Comparison of ENCODE assay signal across 10 cellular contexts in genomic region chr19:46303345-46303701, GRCh38. TPM values are rescaled to one million over a fixed set of nuclear protein-coding genes. Genes with fewer than 3 reads are reported as not detected.
A peak's percentile ranks its signal among the peaks of the same experiment; 100 is the strongest.
DNase-seq lines count a peak whose midpoint lies in the region; ATAC-seq, FAIRE-seq and TF ChIP-seq lines count a peak whose summit lies in the region.
"Had no signal": no experiment of that assay in that cellular context is flagged by ENCODE, and none has a peak within 500 bp of the region (broad histone marks: within the 10 kb centered on the region; RNA-seq: fewer than 3 reads in every experiment).

No MANE protein-coding gene starts in this region.

- no peak overlapping the region for H2BK15ac ChIP-seq in mesendoderm (replicated peaks; ENCODE audit: low read depth)

- H3K4me1 ChIP-seq in NT2/D1 (ENCODE audit: insufficient read depth, insufficient read length) (peaks cover 15% of the 10 kb centered on the region), mesendoderm (ENCODE audit: control insufficient read depth, low read depth, low read length) (peaks cover 4% of the 10 kb centered on the region), thoracic aorta (ENCODE audit: control insufficient read depth in 1 of 2, low read depth in 2 of 2) (peaks cover 21 to 49% of the 10 kb centered on the region in 2 donors)

- H3K27me3 ChIP-seq in NT2/D1 (ENCODE audit: insufficient read depth, insufficient read length) = no peaks in the 10 kb centered on the region
- H3K27me3 ChIP-seq in dorsolateral prefrontal cortex = peaks cover 0 to 3% (median 0%) of the 10 kb centered on the region in 45 donors
- H3K27me3 ChIP-seq in mesendoderm (ENCODE audit: insufficient read depth, low read length, poor library complexity) = no peaks in the 10 kb centered on the region
- no peaks in the 10 kb centered on the region for H3K27me3 ChIP-seq in thoracic aorta (replicated peaks; ENCODE audit: insufficient read depth)

- no peak for TF ChIP-seq CTCF in dorsolateral prefrontal cortex (IDR thresholded peaks at IDR 0.05 in 54 of 56, conservative IDR thresholded peaks at IDR 0.05 in 2 of 56; ENCODE audit: low read depth in 1 of 56, partially characterized antibody in 56 of 56)
- no peak for TF ChIP-seq CTCF in thoracic aorta (IDR thresholded peaks at IDR 0.05)

- H3K4me3 ChIP-seq in NT2/D1 (ENCODE audit: insufficient read length, low read depth) (peak overlapping the region; percentile 69), dorsolateral prefrontal cortex (peak overlapping the region in 15 of 59 donors; percentile 2 to 38 (median 27)), mesendoderm (ENCODE audit: low read length) (no peak overlapping the region), thoracic aorta (no peak overlapping the region)

- no peak overlapping the region for H2AK5ac ChIP-seq in mesendoderm (ENCODE audit: low read length)

- H2BK120ac ChIP-seq in mesendoderm (ENCODE audit: low read depth, low read length) = no peak overlapping the region

- H3K79me1 ChIP-seq in mesendoderm (ENCODE audit: low read length) = no peaks in the 10 kb centered on the region

- WGBS in mesendoderm (ENCODE audit: extremely low coverage, insufficient coverage, low lambda C conversion rate) = no CpG with 5 or more reads among the region's 9 CpGs

- H3K9me3 ChIP-seq in NT2/D1 (ENCODE audit: insufficient read depth, low read length) = no peaks in the 10 kb centered on the region
- no peaks in the 10 kb centered on the region for H3K9me3 ChIP-seq in thoracic aorta

- H3K36me3 ChIP-seq in NT2/D1 (ENCODE audit: insufficient read depth, insufficient read length, low read length) (peaks cover 5% of the 10 kb centered on the region), mesendoderm (ENCODE audit: control insufficient read depth, insufficient read depth, low read length) (no peaks in the 10 kb centered on the region), thoracic aorta (peaks cover 46% of the 10 kb centered on the region)

- peak overlapping the region; percentile 86 for H3K4ac ChIP-seq in mesendoderm (ENCODE audit: low read depth, low read length)

- no peaks in the 10 kb centered on the region for H3K79me2 ChIP-seq in mesendoderm (ENCODE audit: control insufficient read depth, insufficient read depth, low read length)

- peak overlapping the region in 56 of 59 donors; percentile 3 to 96 (median 71) for H3K27ac ChIP-seq in dorsolateral prefrontal cortex
- H3K27ac ChIP-seq in mesendoderm (ENCODE audit: low read depth, low read length) = no peak overlapping the region
- peak overlapping the region; percentile 76 to 95 for H3K27ac ChIP-seq in thoracic aorta

- H3K4me2 ChIP-seq in mesendoderm (ENCODE audit: low read length) = peak overlapping the region; percentile 66

- no peak for FAIRE-seq in frontal cortex (lab: Jason Lieb, UNC)

- no peak overlapping the region for H4K8ac ChIP-seq in mesendoderm (ENCODE audit: low read depth, low read length)

- peak overlapping the region; percentile 80 for H3K23ac ChIP-seq in mesendoderm (ENCODE audit: low read length)

- no peak overlapping the region for H4K5ac ChIP-seq in mesendoderm (ENCODE audit: low read length)

- peak overlapping the region; percentile 92 for H3K56ac ChIP-seq in mesendoderm (ENCODE audit: low read length)

- H3K9ac ChIP-seq in NT2/D1 (ENCODE audit: insufficient read length, low read depth) (peak overlapping the region; percentile 90), mesendoderm (ENCODE audit: low read length) (peak overlapping the region; percentile 79)

- intact Hi-C loops in dorsolateral prefrontal cortex (cut with DNase I) = no loop called here

- no peak for ATAC-seq in thoracic aorta (ENCODE audit: insufficient number of reproducible peaks, low FRiP score, low read depth)
- no peak for ATAC-seq in GM19463 (IDR thresholded peaks at IDR 0.05; ENCODE audit: unreplicated experiment)

- peak overlapping the region; percentile 2 for H3K18ac ChIP-seq in mesendoderm (ENCODE audit: low read length)

- H2BK5ac ChIP-seq in mesendoderm (ENCODE audit: low read length) = peak overlapping the region; percentile 35

- DNase-seq in NT2/D1 (ENCODE audit: low read depth, low spot score) (no peak), dorsolateral prefrontal cortex (no peak), mesendoderm (no peak), thoracic aorta (ENCODE audit: low spot score) (no peak), HT-29 (ENCODE audit: low spot score) (no peak), frontal cortex (ENCODE audit: low spot score in 2 of 2) (no peak), NCI-H1436 treated with DMSO at 0.1 percent for 48 hours (lab: John Stamatoyannopoulos, UW) (no peak)
- DNase-seq: CD4-positive, CD25-positive, alpha-beta regulatory T cell had no signal

RNA-seq across cellular contexts. Expression of gene HIF3A, which starts 6.5 kb away (rescaled TPM):
- 100 to 1,000 TPM in 27 of 120 experiments, 10 to 100 TPM in 92, 1 to 10 TPM in 1; 3.6 to 329 (median 74.3) TPM for total RNA-seq in dorsolateral prefrontal cortex
- polyA plus RNA-seq in mesendoderm (2013, experiment 1 of 2) = 11.1 TPM
- polyA plus RNA-seq in mesendoderm (2013, experiment 2 of 2) = 9.8 TPM
- 100 to 1,000 TPM in 1 of 2 donors, 10 to 100 TPM in 1; 85.6 to 189 TPM for total RNA-seq in thoracic aorta
- total RNA-seq in HT-29 (2014; rRNA removed; shearing (Covaris generic)) = not detected in 2 replicates
- total RNA-seq in frontal cortex = 3.3 TPM
- total RNA-seq: CD4-positive, CD25-positive, alpha-beta regulatory T cell; NCI-H460 had no signal
- polyA plus RNA-seq: CD4-positive, CD25-positive, alpha-beta regulatory T cell had no signal

RNA-seq across cellular contexts. Expression of gene PPP5C, which starts 43.6 kb away (rescaled TPM):
- total RNA-seq in dorsolateral prefrontal cortex (100 to 1,000 TPM in 53 of 120 experiments, 10 to 100 TPM in 67; 63.9 to 137 (median 98.8) TPM), thoracic aorta (100 to 1,000 TPM in 1 of 2 donors, 10 to 100 TPM in 1; 60.6 to 107 TPM), frontal cortex (67.3 TPM)
- polyA plus RNA-seq in mesendoderm (2013, experiment 1 of 2) = 87.3 TPM
- polyA plus RNA-seq in mesendoderm (2013, experiment 2 of 2) = 86.9 TPM
- total RNA-seq in HT-29 (2014; rRNA removed; shearing (Covaris generic)) = 221 and 224 TPM in 2 replicates
